In genomic region chr9:98575379-98576346, GRCh38 we compare ENCODE assay signal across 8 cellular contexts.
A peak's percentile ranks its signal among the peaks of the same experiment; 100 is the strongest.
DNase-seq lines count a peak whose midpoint lies in the region; ATAC-seq and TF ChIP-seq lines count a peak whose summit lies in the region.

No MANE protein-coding gene starts in this region.

- no peaks in the 10 kb centered on the region for H3K79me2 ChIP-seq in PC-9 (ENCODE audit: low read depth)

- TSS peak; percentile 55 for BruUV-seq in PC-9 (replicated peaks; lab: Mats Ljungman, UMichigan)

- peak; percentile 85 for ATAC-seq in GM18870 (IDR thresholded peaks at IDR 0.05; ENCODE audit: unreplicated experiment)
- ATAC-seq in HG02981 (IDR thresholded peaks at IDR 0.05; ENCODE audit: unreplicated experiment), result peak; percentile 77
- ATAC-seq in SK-N-SH treated with all-trans-retinoic acid at 6 μM for 48 hours, result no peak

- no peaks in the 10 kb centered on the region for H3K9me3 ChIP-seq in PC-9 (ENCODE audit: insufficient read depth, low read depth)

- CTCF ChIA-PET in PC-9 (lab: Charles Lee), result interaction anchor here (0.6 kb wide), 2 partner anchors 15 to 25 kb away, joined by 4 to 5 read pairs; no protein-coding TSS in a partner anchor

- H3K4me1 ChIP-seq in PC-9 (replicated peaks; ENCODE audit: insufficient read depth), result peaks cover 22% of the 10 kb centered on the region

- no peaks in the 10 kb centered on the region for H4K20me1 ChIP-seq in PC-9 (ENCODE audit: insufficient read depth)

- no peak overlapping the region for H3K4me3 ChIP-seq in AG09309 (ENCODE audit: control insufficient read depth, low read depth, low read length)
- H3K4me3 ChIP-seq in PC-9, result no peak overlapping the region
- H3K4me3 ChIP-seq in fibroblast of pulmonary artery (replicated peaks; ENCODE audit: low read depth, low read length), result no peak overlapping the region

- H3K4me2 ChIP-seq in PC-9, result peak overlapping the region; percentile 58

- peaks cover 22% of the 10 kb centered on the region for H3F3A ChIP-seq in PC-9 (ENCODE audit: insufficient read depth, low read depth)

- no peak for TF ChIP-seq CTCF in AG09309 (IDR thresholded peaks at IDR 0.05; ENCODE audit: control insufficient read depth, insufficient read depth, low read depth, low read length, missing control alignments)
- no peak for TF ChIP-seq CTCF in PC-9 (conservative IDR thresholded peaks at IDR 0.05)
- no peak for TF ChIP-seq CTCF in fibroblast of pulmonary artery (IDR thresholded peaks at IDR 0.05; ENCODE audit: low read length, missing control alignments)

- POLR2A ChIA-PET in PC-9 (lab: Charles Lee; ENCODE audit: unreplicated experiment), result interaction anchor here (0.6 kb wide), 1 partner anchor 119 kb away, joined by 3 read pairs; no protein-coding TSS in a partner anchor

- no peaks in the 10 kb centered on the region for H3K27me3 ChIP-seq in PC-9 (ENCODE audit: insufficient read depth, low read depth)

- no peak overlapping the region; the same call in 1 of the 2 replicates for H2AFZ ChIP-seq in PC-9

- no peaks in the 10 kb centered on the region for H3K9me2 ChIP-seq in PC-9 (ENCODE audit: insufficient read depth)

- intact Hi-C loops in PC-9 (cut with micrococcal nuclease; ENCODE audit: unreplicated experiment), result loop anchor here (1.0 to 10.0 kb wide), 4 partner anchors 112 to 258 kb away; partner anchors contain the start of gene ANKS6

- H3K36me3 ChIP-seq in PC-9 (ENCODE audit: low read depth), result no peaks in the 10 kb centered on the region

- DNase-seq in AG09309 (ENCODE audit: low read depth) (peak; percentile 31), PC-9 (peak; percentile 90 to 94), fibroblast of pulmonary artery (ENCODE audit: low read depth) (peak; percentile 87), cerebellar cortex (ENCODE audit: low spot score) (no peak)
- DNase-seq in activated effector memory CD4-positive, alpha-beta T cell treated with anti-CD3 and anti-CD28 coated beads, Interleukin-2, amount 50 U/mL, for 16 hours, result no peak

- H3K27ac ChIP-seq in PC-9, result peak overlapping the region; percentile 85

TF ChIP-seq in SK-N-SH treated with all-trans-retinoic acid at 6 μM for 48 hours, 23 proteins besides CTCF, POLR2A, EP300 and RAD21:
- TF ChIP-seq TSHZ2 (CRISPR knock-in tag; IDR thresholded peaks at IDR 0.05) (no peak), CSRNP3 (CRISPR knock-in tag; IDR thresholded peaks at IDR 0.05) (no peak), ESRRG (CRISPR knock-in tag; IDR thresholded peaks at IDR 0.05) (no peak), PPARA (CRISPR knock-in tag; IDR thresholded peaks at IDR 0.05; ENCODE audit: borderline replicate concordance) (no peak), OSR1 (CRISPR knock-in tag; IDR thresholded peaks at IDR 0.05) (no peak), CSDC2 (CRISPR knock-in tag; IDR thresholded peaks at IDR 0.05) (no peak), ZNF70 (CRISPR knock-in tag; IDR thresholded peaks at IDR 0.05) (no peak), CREB5 (CRISPR knock-in tag; IDR thresholded peaks at IDR 0.05; ENCODE audit: low read depth) (no peak), GLIS3 (CRISPR knock-in tag; IDR thresholded peaks at IDR 0.05) (no peak)

Comparison
In these comparisons a context has a peak if more than half of its experiments do, and no peak if none do; other contexts are left out.
1. DNase-seq: peak in AG09309 (single experiment), PC-9 (2 of 2) and fibroblast of pulmonary artery (single experiment); none in activated effector memory CD4-positive, alpha-beta T cell treated with anti-CD3 and anti-CD28 coated beads, Interleukin-2, amount 50 U/mL, for 16 hours (single experiment) and cerebellar cortex (single experiment).